ENCODE assay signal across 16 cellular contexts in genomic region chr2:71736986-71737385, GRCh38.
DNase-seq lines count a peak whose midpoint lies in the region; ATAC-seq and TF ChIP-seq lines count a peak whose summit lies in the region.
"Had no signal": no experiment of that assay in that cellular context is flagged by ENCODE, and none has a peak within 500 bp of the region (broad histone marks: within the 10 kb centered on the region; RNA-seq: fewer than 3 reads in every experiment).

No MANE protein-coding gene starts in this region.

- no peaks in the 10 kb centered on the region for H3K36me3 ChIP-seq in gastrocnemius medialis

- H3K9me3 ChIP-seq in gastrocnemius medialis = peaks cover 0 to 4% (median 0%) of the 10 kb centered on the region in 3 donors
- H3K9me3 ChIP-seq: Caco-2 had no signal

- no peak overlapping the region for H3K4me3 ChIP-seq in gastrocnemius medialis

- in situ Hi-C loops in gastrocnemius medialis (cut with MboI; ENCODE audit: low sequenced_read_pairs in 4 of 4) = no loop called here

- peaks cover 4 to 13% of the 10 kb centered on the region in 2 donors for H3K4me1 ChIP-seq in gastrocnemius medialis

- TF ChIP-seq POLR2A in gastrocnemius medialis (IDR thresholded peaks at IDR 0.05) = no peak

- no peak overlapping the region for H3K27ac ChIP-seq in gastrocnemius medialis

- DNase-seq in DMS 273 (lab: John Stamatoyannopoulos, UW; ENCODE audit: unreplicated experiment) = peak; percentile 72
- peak; percentile 43 for DNase-seq in NCI-H446 treated with DMSO at 0.1 percent for 48 hours (lab: John Stamatoyannopoulos, UW)
- peak in 24 of 42 donors; percentile 6 to 70 (median 38) for DNase-seq in head of caudate nucleus
- DNase-seq in gastrocnemius medialis = no peak
- no peak for DNase-seq in foreskin melanocyte
- DNase-seq: Caco-2, DND-41, GDM1, HCEC 1CT, KBM-7, NCI-H1092 treated with DMSO at 0.1 percent for 48 hours, NCI-H187, SHP77 had no signal

- ATAC-seq in gastrocnemius medialis (peak; percentile 18), HG03354 (IDR thresholded peaks at IDR 0.05; ENCODE audit: poor library complexity, severe bottlenecking, unreplicated experiment) (no peak), HG02885 (IDR thresholded peaks at IDR 0.05; ENCODE audit: poor library complexity, unreplicated experiment) (no peak), GM21619 (IDR thresholded peaks at IDR 0.05; ENCODE audit: unreplicated experiment) (no peak)

- TF ChIP-seq CTCF in gastrocnemius medialis (IDR thresholded peaks at IDR 0.05 in 4 of 5, conservative IDR thresholded peaks at IDR 0.05 in 1 of 5) = no peak

- intact Hi-C loops in head of caudate nucleus (cut with DNase I) = no loop called here
- intact Hi-C loops in gastrocnemius medialis (cut with DNase I; ENCODE audit: low total_unique reads) = no loop called here

- no peaks in the 10 kb centered on the region for H3K27me3 ChIP-seq in gastrocnemius medialis

Comparison
In these comparisons a context has a peak if more than half of its experiments do, and no peak if none do; other contexts are left out.
1. DNase-seq: peak in DMS 273 (single experiment), NCI-H446 treated with DMSO at 0.1 percent for 48 hours (single experiment) and head of caudate nucleus (24 of 42); none in gastrocnemius medialis (0 of 2) and foreskin melanocyte (single experiment).
2. ATAC-seq: peak in gastrocnemius medialis (2 of 2); none in HG03354 (single experiment), HG02885 (single experiment) and GM21619 (single experiment).